4 cellular contexts compared by ENCODE assay signal in genomic region chr16:86587955-86588354, GRCh38. TPM values are rescaled to one million over a fixed set of nuclear protein-coding genes. Genes with fewer than 3 reads are reported as not detected.
"Had no signal": no experiment of that assay in that cellular context is flagged by ENCODE, and none has a peak within 500 bp of the region (broad histone marks: within the 10 kb centered on the region; RNA-seq: fewer than 3 reads in every experiment).

No MANE protein-coding gene starts in this region.

RNA-seq across cellular contexts. Expression of gene FOXL1, which starts 9.6 kb away (rescaled TPM):
- total RNA-seq: PC-9, SK-MEL-5 had no signal

RNA-seq across cellular contexts. Expression of gene FOXC2, which starts 21.3 kb away (rescaled TPM):
- total RNA-seq: NCI-H460, OCI-LY7, PC-9, SK-MEL-5 had no signal
